In genomic region chr19:14004619-14005380, GRCh38 we compare ENCODE assay signal across 8 cellular contexts. TPM values are rescaled to one million over a fixed set of nuclear protein-coding genes. Genes with fewer than 3 reads are reported as not detected.
DNase-seq lines count a peak whose midpoint lies in the region; ATAC-seq and TF ChIP-seq lines count a peak whose summit lies in the region.

No MANE protein-coding gene starts in this region.

- TF ChIP-seq POLR2A in lower leg skin (IDR thresholded peaks at IDR 0.05), result no peak

- peak overlapping the region; percentile 79 to 96 (median 88) for H3K4me2 ChIP-seq in BLaER1 treated with 17β-estradiol and CSF1 and Interleukin-3, amounts not matched to agents 10 nM and 100 nM

- peak overlapping the region; percentile 99 for H3K27ac Mint-ChIP-seq in central memory CD8-positive, alpha-beta T cell (ENCODE audit: low read depth)

- peaks cover 31% of the 10 kb centered on the region for H3K36me3 Mint-ChIP-seq in central memory CD8-positive, alpha-beta T cell (ENCODE audit: insufficient read depth)

- H3K27me3 ChIP-seq in BLaER1 treated with 17β-estradiol and CSF1 and Interleukin-3, amounts not matched to agents 10 nM and 100 nM, result no peaks in the 10 kb centered on the region
- H3K27me3 ChIP-seq in MG63, result no peaks in the 10 kb centered on the region

- no peak for ATAC-seq in central memory CD8-positive, alpha-beta T cell (replicated peaks; ENCODE audit: extremely low read depth, poor library complexity, severe bottlenecking)

- H3K9me3 Mint-ChIP-seq in central memory CD8-positive, alpha-beta T cell, result no peaks in the 10 kb centered on the region

- H3K36me3 ChIP-seq in BLaER1 treated with 17β-estradiol and CSF1 and Interleukin-3, amounts not matched to agents 10 nM and 100 nM, result peaks cover 0 to 6% (median under 1%) of the 10 kb centered on the region in 11 experiments; a peak in 8 of 22 replicates
- H3K36me3 ChIP-seq in MG63, result peaks cover 11% of the 10 kb centered on the region

- peak overlapping the region; percentile 87 to 99 (median 92) for H3K27ac ChIP-seq in BLaER1 treated with 17β-estradiol and CSF1 and Interleukin-3, amounts not matched to agents 10 nM and 100 nM
- H3K27ac ChIP-seq in temporal lobe (ENCODE audit: low read depth, low read length), result peak overlapping the region; percentile 31

- H3K9me3 ChIP-seq in BLaER1 treated with 17β-estradiol and CSF1 and Interleukin-3, amounts not matched to agents 10 nM and 100 nM (replicated peaks in 1 of 11), result peaks cover 0 to under 1% (median 0%) of the 10 kb centered on the region in 11 experiments; a peak in 6 of 22 replicates
- peaks cover 4% of the 10 kb centered on the region; the same call in 1 of the 2 replicates for H3K9me3 ChIP-seq in MG63

- intact Hi-C loops in lower leg skin (cut with DNase I; ENCODE audit: low total_unique reads), result no loop called here

- H3K4me1 ChIP-seq in BLaER1 treated with 17β-estradiol and CSF1 and Interleukin-3, amounts not matched to agents 10 nM and 100 nM, result peaks cover 48 to 70% (median 67%) of the 10 kb centered on the region in 10 experiments

- H3K4me1 Mint-ChIP-seq in central memory CD8-positive, alpha-beta T cell, result peaks cover 36% of the 10 kb centered on the region

- peak overlapping the region; percentile 59 to 99 (median 93) for H3K9ac ChIP-seq in BLaER1 treated with 17β-estradiol and CSF1 and Interleukin-3, amounts not matched to agents 10 nM and 100 nM

- no peaks in the 10 kb centered on the region for H4K20me1 ChIP-seq in BLaER1 treated with 17β-estradiol and CSF1 and Interleukin-3, amounts not matched to agents 10 nM and 100 nM

- 18 to 19% methylated on average over 14 of the region's 14 CpGs for WGBS in lower leg skin, 2 donors

- H3K4me3 Mint-ChIP-seq in central memory CD8-positive, alpha-beta T cell, result peak overlapping the region; percentile 88

- TF ChIP-seq CTCF in lower leg skin (IDR thresholded peaks at IDR 0.05), result no peak

- no peaks in the 10 kb centered on the region for H3K27me3 Mint-ChIP-seq in central memory CD8-positive, alpha-beta T cell

- H3K4me3 ChIP-seq in BLaER1 treated with 17β-estradiol and CSF1 and Interleukin-3, amounts not matched to agents 10 nM and 100 nM, result peak overlapping the region; percentile 48 to 93 (median 78); a peak in 19 of 20 replicates
- H3K4me3 ChIP-seq in MG63 (peak overlapping the region; percentile 72), lower leg skin (ENCODE audit: low read depth, poor library complexity, severe bottlenecking) (no peak overlapping the region)

- DNase-seq in MG63, result no peak
- no peak for DNase-seq in central memory CD8-positive, alpha-beta T cell (ENCODE audit: low spot score in 2 of 2)
- peak; percentile 79 to 94 for DNase-seq in lower leg skin (ENCODE audit: low spot score in 2 of 2)
- no peak for DNase-seq in NCI-H446 (lab: John Stamatoyannopoulos, UW)
- no peak for DNase-seq in germinal center (ENCODE audit: low spot score)
- DNase-seq in epidermal melanocyte (ENCODE audit: insufficient read length, low spot score), result no peak

RNA-seq across cellular contexts. Expression of gene RFX1, which starts 1.3 kb away (rescaled TPM):
- 0.86 and 3.3 TPM in 2 replicates for total RNA-seq in MG63 (2014; rRNA removed; shearing (Covaris generic); ENCODE audit: low replicate concordance)
- 1 to 10 TPM; 4.5 to 9.2 (median 6.1) TPM for total RNA-seq in lower leg skin
- 2.7 TPM for total RNA-seq in temporal lobe

RNA-seq across cellular contexts. Expression of gene RLN3, which starts 23.1 kb away (rescaled TPM):
- total RNA-seq in MG63 (2014; rRNA removed; shearing (Covaris generic); ENCODE audit: low replicate concordance), result not detected in 2 replicates
- total RNA-seq in lower leg skin, result not detected
- total RNA-seq in temporal lobe, result not detected

RNA-seq across cellular contexts. Expression of gene IL27RA, which starts 26.8 kb away (rescaled TPM):
- total RNA-seq in MG63 (2014; rRNA removed; shearing (Covaris generic); ENCODE audit: low replicate concordance), result 3.3 and 8.4 TPM in 2 replicates
- 1 to 10 TPM in 3 of 4 donors, under 1 TPM in 1; 0.27 to 2.7 (median 2.0) TPM for total RNA-seq in lower leg skin
- 5.9 TPM for total RNA-seq in temporal lobe

RNA-seq across cellular contexts. Expression of gene DCAF15, which starts 52.5 kb away (rescaled TPM):
- 13.8 and 22.9 TPM in 2 replicates for total RNA-seq in MG63 (2014; rRNA removed; shearing (Covaris generic); ENCODE audit: low replicate concordance)
- total RNA-seq in lower leg skin (10 to 100 TPM; 31.8 to 51.7 (median 43.0) TPM), temporal lobe (12.5 TPM)

RNA-seq across cellular contexts. Expression of gene PALM3, which starts 57.1 kb away (rescaled TPM):
- not detected in 2 replicates for total RNA-seq in MG63 (2014; rRNA removed; shearing (Covaris generic); ENCODE audit: low replicate concordance)
- total RNA-seq in lower leg skin (under 1 TPM in 1 of 4 donors, not detected in 3; 0.10 TPM), temporal lobe (4.9 TPM)

Comparison
In these comparisons a context has a peak if more than half of its experiments do, and no peak if none do; other contexts are left out.
1. DNase-seq: peak in lower leg skin (2 of 2); none in MG63 (single experiment), central memory CD8-positive, alpha-beta T cell (0 of 2), NCI-H446 (0 of 2), germinal center (single experiment) and epidermal melanocyte (single experiment).